ENCODE assay signal across 3 cellular contexts in genomic region chr1:232141167-232141448, GRCh38.
TF ChIP-seq lines count a peak whose summit lies in the region.

No MANE protein-coding gene starts in this region.

TF ChIP-seq in GM23338, 12 proteins besides CTCF, POLR2A, EP300 and RAD21:
- peak; percentile 49 for TF ChIP-seq POLR2AphosphoS5 (IDR thresholded peaks at IDR 0.05; ENCODE audit: low read depth)

TF ChIP-seq in WTC11, 78 proteins besides CTCF, POLR2A, EP300 and RAD21:
- TF ChIP-seq ZNF138 (CRISPR knock-in tag; conservative IDR thresholded peaks at IDR 0.05) (0 out of 2 replicates have a peak, but pooled peaks have one; percentile 4), AR (CRISPR knock-in tag; IDR thresholded peaks at IDR 0.05) (peak; percentile 97), ZNF425 (CRISPR knock-in tag; conservative IDR thresholded peaks at IDR 0.05) (peak; percentile 82), EMX1 (CRISPR knock-in tag; IDR thresholded peaks at IDR 0.05) (peak; percentile 84), PRRX2 (CRISPR knock-in tag; IDR thresholded peaks at IDR 0.05) (peak; percentile 74; the same call in 1 of the 2 replicates), NFATC4 (CRISPR knock-in tag; IDR thresholded peaks at IDR 0.05) (peak; percentile 6; the same call in 1 of the 2 replicates), ERG (CRISPR knock-in tag; IDR thresholded peaks at IDR 0.05) (peak; percentile 74; the same call in 1 of the 2 replicates), ZNF671 (CRISPR knock-in tag; IDR thresholded peaks at IDR 0.05) (peak; percentile 82)

TF ChIP-seq in H1, 55 proteins besides CTCF, POLR2A, EP300 and RAD21:
- peak; percentile 89 for TF ChIP-seq POLR2AphosphoS5 (IDR thresholded peaks at IDR 0.05; ENCODE audit: low read depth, low read length)
